8 cellular contexts compared by ENCODE assay signal in the genomic region with DNA sequence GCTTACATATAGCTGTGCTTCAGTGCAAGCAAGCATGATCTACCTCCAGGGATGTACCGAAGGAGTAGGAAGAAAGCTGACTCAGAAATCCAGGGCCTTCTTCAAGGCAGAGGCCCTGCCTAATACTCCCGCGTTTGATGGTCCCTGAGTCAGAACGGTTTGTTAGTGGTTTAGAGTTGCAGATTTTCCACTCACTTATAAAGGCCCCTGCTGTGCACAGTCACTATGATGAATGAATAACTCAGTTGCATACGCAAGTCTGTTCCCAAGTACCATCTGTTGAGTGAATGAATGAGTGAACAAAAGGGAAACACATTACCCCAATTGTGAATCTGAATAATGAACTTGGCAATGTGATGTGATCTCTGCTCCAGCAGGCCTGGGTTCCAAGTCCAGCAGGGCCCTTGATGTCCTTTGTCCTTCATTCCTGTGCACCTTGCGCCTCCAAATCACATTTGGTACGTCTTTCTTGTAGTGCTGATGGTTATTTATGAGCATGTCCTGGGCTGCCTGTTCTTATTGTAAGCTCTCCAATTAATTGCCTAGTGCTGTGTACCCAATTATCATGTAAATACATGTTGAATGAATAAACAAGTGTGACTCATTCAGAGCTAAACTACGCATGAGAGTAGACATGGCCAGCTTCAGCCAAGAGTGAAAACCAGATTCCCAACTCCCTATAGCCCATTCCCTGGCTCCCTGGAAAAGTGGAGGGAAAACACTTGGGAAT.
A peak's percentile ranks its signal among the peaks of the same experiment; 100 is the strongest.
DNase-seq lines count a peak whose midpoint lies in the region; ATAC-seq and TF ChIP-seq lines count a peak whose summit lies in the region.

No MANE protein-coding gene starts in this region.

- H3K36me3 ChIP-seq in mucosa of descending colon (ENCODE audit: low read depth) = no peaks in the 10 kb centered on the region

- TF ChIP-seq CTCF in astrocyte of the cerebellum (IDR thresholded peaks at IDR 0.05; ENCODE audit: low read depth, low read length, missing control alignments) = no peak
- no peak for TF ChIP-seq CTCF in mucosa of descending colon (IDR thresholded peaks at IDR 0.05)
- TF ChIP-seq CTCF in GM10248 (IDR thresholded peaks at IDR 0.05; ENCODE audit: control extremely low read depth, extremely low read depth, low read depth, missing control alignments) = no peak

- POLR2A ChIA-PET in GM10248 (lab: Yijun Ruan, JAX) = no interaction called here

- in situ Hi-C loops in astrocyte of the cerebellum (cut with HindIII; ENCODE audit: low sequenced_read_pairs) = loop anchor here (5.0 kb wide), 2 partner anchors 287 to 467 kb away; no protein-coding TSS in a partner anchor

- H3K4me3 ChIP-seq in astrocyte of the cerebellum (ENCODE audit: low read depth, low read length) (no peak overlapping the region), mucosa of descending colon (no peak overlapping the region)

- CTCF ChIA-PET in GM10248 (lab: Yijun Ruan, JAX) = interaction anchor here (1.1 to 7.5 kb wide), 14 partner anchors 8 to 412 kb away, joined by 3 to 84 read pairs (median 7); no protein-coding TSS in a partner anchor

- ATAC-seq in mucosa of descending colon = peak; percentile 25

- DNase-seq in C1 segment of cervical spinal cord (lab: John Stamatoyannopoulos, UW) (peak in 11 of 14 donors; percentile 40 to 90 (median 54)), M059J (ENCODE audit: low read depth) (peak; percentile 89), astrocyte of the cerebellum (ENCODE audit: low read depth) (peak; percentile 99), mucosa of descending colon (no peak), GM10248 (ENCODE audit: extremely low spot score) (no peak), NCI-H1092 (lab: John Stamatoyannopoulos, UW) (no peak), NCI-H82 treated with DMSO at 0.1 percent for 48 hours (lab: John Stamatoyannopoulos, UW; ENCODE audit: unreplicated experiment) (no peak)
- no peak for DNase-seq in effector CD8-positive, alpha-beta T cell (lab: John Stamatoyannopoulos, UW)

- H3K9me3 ChIP-seq in mucosa of descending colon = no peaks in the 10 kb centered on the region

- peaks cover 13% of the 10 kb centered on the region for H3K4me1 ChIP-seq in mucosa of descending colon (ENCODE audit: low read depth)

- intact Hi-C loops in mucosa of descending colon (cut with DNase I, micrococcal nuclease) = no loop called here

Comparison
In these comparisons a context has a peak if more than half of its experiments do, and no peak if none do; other contexts are left out.
1. DNase-seq: peak in C1 segment of cervical spinal cord (11 of 14), M059J (single experiment) and astrocyte of the cerebellum (single experiment); none in mucosa of descending colon (0 of 3), GM10248 (single experiment), effector CD8-positive, alpha-beta T cell (single experiment), NCI-H1092 (single experiment) and NCI-H82 treated with DMSO at 0.1 percent for 48 hours (single experiment).